Comparison of ENCODE assay signal across 31 cellular contexts in genomic region chr11:78789365-78789764, GRCh38.
A peak's percentile ranks its signal among the peaks of the same experiment; 100 is the strongest.
DNase-seq lines count a peak whose midpoint lies in the region; ATAC-seq, FAIRE-seq and TF ChIP-seq lines count a peak whose summit lies in the region.
"Had no signal": no experiment of that assay in that cellular context is flagged by ENCODE, and none has a peak within 500 bp of the region (broad histone marks: within the 10 kb centered on the region; RNA-seq: fewer than 3 reads in every experiment).

No MANE protein-coding gene starts in this region.

- H4K91ac ChIP-seq in IMR-90 (ENCODE audit: insufficient read depth, low read depth, low read length) (no peak overlapping the region; the same call in 1 of the 2 replicates), H9 (ENCODE audit: insufficient read length, low read depth, low read length) (no peak overlapping the region)

- TF ChIP-seq CTCF in IMR-90 (conservative IDR thresholded peaks at IDR 0.05; ENCODE audit: low read depth, low read length) (no peak), colonic mucosa (IDR thresholded peaks at IDR 0.05) (no peak), pancreas (IDR thresholded peaks at IDR 0.05) (no peak), H9 (conservative IDR thresholded peaks at IDR 0.05) (no peak)

- dilution Hi-C loops in IMR-90 (cut with HindIII; ENCODE audit: low sequenced_read_pairs, unreplicated experiment): no loop called here

- H2AK9ac ChIP-seq in IMR-90 (replicated peaks; ENCODE audit: low read depth, low read length, poor library complexity): no peak overlapping the region

- BruUV-seq in IMR-90 (replicated peaks; lab: Mats Ljungman, UMichigan): no TSS peak

- H3K27ac Mint-ChIP-seq in H9: peak overlapping the region in 1 of 3 experiments; percentile 60; a peak in 1 of 7 replicates
- H3K27ac Mint-ChIP-seq: activated B cell treated with CpG ODN at 0.5 μM for 24 hours; activated CD4-positive, alpha-beta T cell treated with anti-CD3 and anti-CD28 coated beads, Interleukin-2, amount 10 ng/mL, durations not matched to agents 7 days and 5 days; activated naive CD8-positive, alpha-beta T cell; dendritic cell treated with granulocyte-macrophage colony-stimulating factor and Interleukin-4, amounts not matched to agents 40 ng/mL and 50 ng/mL, for 4 days; naive thymus-derived CD4-positive, alpha-beta T cell; stimulated activated effector memory CD8-positive, alpha-beta T cell treated with anti-CD3 and anti-CD28 coated beads, Interleukin-12 subunit alpha, Interleukin-12 subunit beta, amount 100 ng/mL, for 72 hours had no signal

- H3K56ac ChIP-seq in IMR-90 (ENCODE audit: extremely low read depth, insufficient read depth, low read length) (no peak overlapping the region), H9 (ENCODE audit: insufficient read length, low read depth, low read length) (no peak overlapping the region)

- H2AK5ac ChIP-seq in IMR-90 (ENCODE audit: low read depth, low read length): peak overlapping the region; percentile 59; the same call in 1 of the 2 replicates
- H2AK5ac ChIP-seq in H9 (ENCODE audit: insufficient read length, low read length): no peak overlapping the region

- H3K27me3 Mint-ChIP-seq in H9 (ENCODE audit: low read depth): no peaks in the 10 kb centered on the region; the same call in none of the 2 replicates

- H3K36me3 ChIP-seq in IMR-90 (ENCODE audit: control insufficient read depth, insufficient read depth, low read length): peaks cover 7% of the 10 kb centered on the region; the same call in 1 of the 2 replicates
- no peaks in the 10 kb centered on the region for H3K36me3 ChIP-seq in colonic mucosa
- no peaks in the 10 kb centered on the region for H3K36me3 ChIP-seq in pancreas
- H3K36me3 ChIP-seq: ascending aorta, left ventricle myocardium inferior, upper lobe of left lung had no signal

- intact Hi-C loops in IMR-90 (cut with micrococcal nuclease) (no loop called here), colonic mucosa (cut with DNase I) (no loop called here), pancreas (cut with DNase I) (no loop called here)

- H2AFZ ChIP-seq in IMR-90 (replicated peaks; ENCODE audit: low read length, poor library complexity): no peak overlapping the region
- H2AFZ ChIP-seq in H9 (ENCODE audit: low read length): no peak overlapping the region

- no peak for FAIRE-seq in pancreas (lab: Jason Lieb, UNC)
- FAIRE-seq: H1, islet of Langerhans had no signal

- H3K4me3 ChIP-seq in IMR-90 (ENCODE audit: insufficient read depth, low read depth, low read length) (no peak overlapping the region), colonic mucosa (no peak overlapping the region), pancreas (no peak overlapping the region)
- H3K4me3 ChIP-seq: ascending aorta, left ventricle myocardium inferior, SK-N-MC, upper lobe of left lung had no signal

- H3K79me1 ChIP-seq in IMR-90 (ENCODE audit: low read depth in 1 of 2, low read length in 2 of 2) (no peaks in the 10 kb centered on the region), H9 (ENCODE audit: insufficient read depth, low read depth, low read length, poor library complexity, severe bottlenecking) (no peaks in the 10 kb centered on the region)

- H3K23me2 ChIP-seq in H9 (ENCODE audit: insufficient read length, low read depth, low read length, poor library complexity, severe bottlenecking): no peaks in the 10 kb centered on the region

- peak overlapping the region; percentile 23 for H4K5ac ChIP-seq in IMR-90 (ENCODE audit: low read depth, low read length)
- H4K5ac ChIP-seq in H9 (ENCODE audit: insufficient read length, low read depth, low read length): no peak overlapping the region

- no CpG with 5 or more reads among the region's 1 CpG for WGBS in IMR-90 (ENCODE audit: extremely low coverage in 2 of 2, insufficient read length in 1 of 2), 2 experiments
- WGBS in pancreas, 2 donors: 64 to 78% methylated on average over 1 of the region's 1 CpG
- WGBS in H9 (ENCODE audit: extremely low coverage, insufficient read length, low lambda C conversion rate): no CpG with 5 or more reads among the region's 1 CpG

- H4K20me1 ChIP-seq in IMR-90 (ENCODE audit: insufficient read depth, low read length) (no peaks in the 10 kb centered on the region), H9 (ENCODE audit: control insufficient read depth, insufficient read depth, insufficient read length) (no peaks in the 10 kb centered on the region)

- H3K36me3 Mint-ChIP-seq in H9 (ENCODE audit: insufficient read depth in 1 of 3, low read depth in 3 of 3): no peaks in the 10 kb centered on the region
- H3K36me3 Mint-ChIP-seq: activated naive CD8-positive, alpha-beta T cell; naive thymus-derived CD4-positive, alpha-beta T cell; stimulated activated effector memory CD8-positive, alpha-beta T cell treated with anti-CD3 and anti-CD28 coated beads, Interleukin-12 subunit alpha, Interleukin-12 subunit beta, amount 100 ng/mL, for 72 hours had no signal

- H3K18ac ChIP-seq in IMR-90 (ENCODE audit: low read depth, low read length) (no peak overlapping the region; the same call in 1 of the 2 replicates), H9 (ENCODE audit: insufficient read length, low read depth, low read length) (no peak overlapping the region)

- H2BK120ac ChIP-seq in IMR-90 (ENCODE audit: low read depth, low read length): peak overlapping the region; percentile 22; the same call in 1 of the 2 replicates
- H2BK120ac ChIP-seq in H9 (ENCODE audit: low read depth, low read length, poor library complexity, severe bottlenecking): no peak overlapping the region

- H2BK12ac ChIP-seq in H9 (ENCODE audit: insufficient read length, low read depth, low read length): no peak overlapping the region

- no peak overlapping the region for H3T11ph ChIP-seq in H9 (ENCODE audit: low read length)

- H3K9me3 Mint-ChIP-seq in H9: no peaks in the 10 kb centered on the region
- H3K9me3 Mint-ChIP-seq: activated B cell treated with CpG ODN at 0.5 μM for 24 hours; activated CD4-positive, alpha-beta T cell treated with anti-CD3 and anti-CD28 coated beads, Interleukin-2, amount 10 ng/mL, durations not matched to agents 7 days and 5 days; dendritic cell treated with granulocyte-macrophage colony-stimulating factor and Interleukin-4, amounts not matched to agents 40 ng/mL and 50 ng/mL, for 4 days; naive thymus-derived CD4-positive, alpha-beta T cell; stimulated activated effector memory CD8-positive, alpha-beta T cell treated with anti-CD3 and anti-CD28 coated beads, Interleukin-12 subunit alpha, Interleukin-12 subunit beta, amount 100 ng/mL, for 72 hours had no signal

- H3K4me3 Mint-ChIP-seq in H9: no peak overlapping the region
- H3K4me3 Mint-ChIP-seq: activated B cell treated with CpG ODN at 0.5 μM for 24 hours; activated CD4-positive, alpha-beta T cell treated with anti-CD3 and anti-CD28 coated beads, Interleukin-2, amount 10 ng/mL, durations not matched to agents 7 days and 5 days; activated naive CD8-positive, alpha-beta T cell; dendritic cell treated with granulocyte-macrophage colony-stimulating factor and Interleukin-4, amounts not matched to agents 40 ng/mL and 50 ng/mL, for 4 days; naive thymus-derived CD4-positive, alpha-beta T cell; stimulated activated effector memory CD8-positive, alpha-beta T cell treated with anti-CD3 and anti-CD28 coated beads, Interleukin-12 subunit alpha, Interleukin-12 subunit beta, amount 100 ng/mL, for 72 hours had no signal

- POLR2A ChIA-PET in IMR-90 (lab: Charles Lee; ENCODE audit: unreplicated experiment): no interaction called here

- peaks cover 9 to 17% of the 10 kb centered on the region in 2 experiments for H3K4me1 Mint-ChIP-seq in H9
- H3K4me1 Mint-ChIP-seq: activated B cell treated with CpG ODN at 0.5 μM for 24 hours; activated CD4-positive, alpha-beta T cell treated with anti-CD3 and anti-CD28 coated beads, Interleukin-2, amount 10 ng/mL, durations not matched to agents 7 days and 5 days; naive thymus-derived CD4-positive, alpha-beta T cell; stimulated activated effector memory CD8-positive, alpha-beta T cell treated with anti-CD3 and anti-CD28 coated beads, Interleukin-12 subunit alpha, Interleukin-12 subunit beta, amount 100 ng/mL, for 72 hours had no signal

- no peak for TF ChIP-seq POLR2A in IMR-90 (IDR thresholded peaks at IDR 0.05; ENCODE audit: low read depth, low read length)

- no peak overlapping the region; the same call in 1 of the 2 replicates for H3K27ac ChIP-seq in IMR-90 (ENCODE audit: insufficient read depth, low read length)
- peak overlapping the region; percentile 18 for H3K27ac ChIP-seq in colonic mucosa
- H3K27ac ChIP-seq in pancreas: no peak overlapping the region
- no peak overlapping the region for H3K27ac ChIP-seq in H9 (ENCODE audit: insufficient read length, low read depth, low read length)
- H3K27ac ChIP-seq: ascending aorta, C4-2B, left ventricle myocardium inferior, SK-N-MC, upper lobe of left lung had no signal

- no peaks in the 10 kb centered on the region for H3K79me2 ChIP-seq in H9 (ENCODE audit: insufficient read depth, low read length)

- CTCF ChIA-PET in IMR-90 (lab: Yijun Ruan, JAX): interaction anchor here (0.6 kb wide), 1 partner anchor 59 kb away, joined by 3 read pairs; no protein-coding TSS in a partner anchor

- H4K8ac ChIP-seq in IMR-90 (ENCODE audit: low read depth in 2 of 2, low read length in 2 of 2) (no peak overlapping the region), H9 (replicated peaks; ENCODE audit: insufficient read length, low read depth, low read length) (no peak overlapping the region)

- H3K4ac ChIP-seq in IMR-90 (ENCODE audit: low read depth, low read length) (peak overlapping the region; percentile 37), H9 (ENCODE audit: low read depth, low read length) (no peak overlapping the region)

- no peak overlapping the region for H3K23ac ChIP-seq in IMR-90 (ENCODE audit: low read depth, low read length)
- H3K23ac ChIP-seq in H9 (ENCODE audit: insufficient read length, low read depth, low read length): no peak overlapping the region

- H3K4me1 ChIP-seq in IMR-90 (ENCODE audit: control insufficient read depth, insufficient read depth, low read length) (peaks cover 38% of the 10 kb centered on the region), colonic mucosa (no peaks in the 10 kb centered on the region), pancreas (peaks cover 0 to 3% (median 0%) of the 10 kb centered on the region in 3 donors), H9 (ENCODE audit: insufficient read depth, low read length) (no peaks in the 10 kb centered on the region)
- H3K4me1 ChIP-seq: ascending aorta had no signal

- H3K9me3 ChIP-seq in IMR-90 (ENCODE audit: control insufficient read depth, insufficient read depth, low read length): no peaks in the 10 kb centered on the region
- H3K9me3 ChIP-seq in colonic mucosa: no peaks in the 10 kb centered on the region
- H3K9me3 ChIP-seq in pancreas: no peaks in the 10 kb centered on the region
- H3K9me3 ChIP-seq in H9 (ENCODE audit: control insufficient read depth, low read depth, low read length): no peaks in the 10 kb centered on the region
- H3K9me3 ChIP-seq: ascending aorta, left ventricle myocardium inferior, upper lobe of left lung had no signal

- H2BK5ac ChIP-seq in IMR-90 (ENCODE audit: low read depth, low read length, poor library complexity, severe bottlenecking) (no peak overlapping the region), H9 (ENCODE audit: insufficient read length, low read length) (no peak overlapping the region)

- H3K9me1 ChIP-seq in IMR-90 (ENCODE audit: insufficient read depth, low read length): peaks cover 28% of the 10 kb centered on the region

- no peak for TF ChIP-seq RAD21 in IMR-90 (IDR thresholded peaks at IDR 0.05; ENCODE audit: low read length)

- in situ Hi-C loops in IMR-90 (cut with MboI; ENCODE audit: low sequenced_read_pairs): no loop called here

- H3K4me2 ChIP-seq in IMR-90 (ENCODE audit: low read depth, low read length) (no peak overlapping the region), H9 (ENCODE audit: insufficient read depth, insufficient read length, low read length) (no peak overlapping the region)

- peak; percentile 26 for DNase-seq in NCI-H1092 treated with DMSO at 0.1 percent for 48 hours (lab: John Stamatoyannopoulos, UW)
- DNase-seq in NCI-H1092 (lab: John Stamatoyannopoulos, UW): no peak
- DNase-seq in IMR-90: no peak
- peak; percentile 39 for DNase-seq in colonic mucosa
- peak in 2 of 6 donors; percentile 26 to 39 for DNase-seq in pancreas
- DNase-seq in mesenteric fat pad (ENCODE audit: low spot score): no peak
- DNase-seq in H9: no peak
- DNase-seq: 8988T; activated B cell treated with CpG ODN at 0.5 μM for 24 hours; activated CD4-positive, alpha-beta T cell treated with anti-CD3 and anti-CD28 coated beads, Interleukin-2, amount 10 ng/mL, durations not matched to agents 7 days and 5 days; activated effector memory CD4-positive, alpha-beta T cell treated with Interleukin-2 at 50 U/mL for 16 hours; central memory CD4-positive, alpha-beta T cell; glutamatergic neuron; left ventricle myocardium inferior; midbrain; naive thymus-derived CD4-positive, alpha-beta T cell; NCI-H2081; NCI-H226; nucleus accumbens; OCI-M1; T-helper 1 cell had no signal

- H3K27me3 ChIP-seq in IMR-90 (ENCODE audit: control insufficient read depth, insufficient read depth, low read length) (no peaks in the 10 kb centered on the region), colonic mucosa (no peaks in the 10 kb centered on the region), pancreas (no peaks in the 10 kb centered on the region), H9 (ENCODE audit: insufficient read depth, low read length) (no peaks in the 10 kb centered on the region; the same call in 1 of the 2 replicates)
- H3K27me3 ChIP-seq: ascending aorta, upper lobe of left lung had no signal

- H3K14ac ChIP-seq in IMR-90 (replicated peaks; ENCODE audit: low read depth, low read length): no peak overlapping the region
- no peak overlapping the region for H3K14ac ChIP-seq in H9 (ENCODE audit: insufficient read depth, low read length)

- peak overlapping the region; percentile 41; the same call in 1 of the 3 replicates for H2BK15ac ChIP-seq in IMR-90 (ENCODE audit: low read depth, low read length)
- no peak overlapping the region for H2BK15ac ChIP-seq in H9 (ENCODE audit: low read depth, low read length)

- 0 out of 2 replicates have a peak overlapping the region, but pooled peaks have one; percentile 17 for H2BK20ac ChIP-seq in IMR-90 (ENCODE audit: low read depth, low read length)
- H2BK20ac ChIP-seq in H9 (ENCODE audit: low read depth, low read length, poor library complexity, severe bottlenecking): no peak overlapping the region

- ATAC-seq in IMR-90 (ENCODE audit: low read depth) (no peak), pancreas (peak; percentile 68 to 85 (median 79)), GM18520 (IDR thresholded peaks at IDR 0.05; ENCODE audit: unreplicated experiment) (no peak)
- ATAC-seq: naive thymus-derived CD4-positive, alpha-beta T cell; stimulated activated effector memory CD8-positive, alpha-beta T cell treated with anti-CD3 and anti-CD28 coated beads, Interleukin-12 subunit alpha, Interleukin-12 subunit beta, amount 100 ng/mL, for 72 hours had no signal

- H3K9ac ChIP-seq in IMR-90 (ENCODE audit: low read depth, low read length) (no peak overlapping the region), colonic mucosa (ENCODE audit: low read depth in 2 of 2, low read length in 2 of 2) (no peak overlapping the region), H9 (ENCODE audit: extremely low read depth, insufficient read length, low read length) (no peak overlapping the region)

Comparison
In these comparisons a context has a peak if more than half of its experiments do, and no peak if none do; other contexts are left out.
1. DNase-seq: peak in NCI-H1092 treated with DMSO at 0.1 percent for 48 hours (single experiment) and colonic mucosa (single experiment); none in NCI-H1092 (single experiment), IMR-90 (single experiment), mesenteric fat pad (single experiment) and H9 (single experiment).
2. ATAC-seq: peak in pancreas (4 of 4); none in IMR-90 (single experiment) and GM18520 (single experiment).